ENCODE assay signal across 11 cellular contexts in genomic region chr12:121080909-121081308, GRCh38. TPM values are rescaled to one million over a fixed set of nuclear protein-coding genes. Genes with fewer than 3 reads are reported as not detected.
"Had no signal": no experiment of that assay in that cellular context is flagged by ENCODE, and none has a peak within 500 bp of the region (broad histone marks: within the 10 kb centered on the region; RNA-seq: fewer than 3 reads in every experiment).

No MANE protein-coding gene starts in this region.

- H2AFZ ChIP-seq: GM23248, GM23338 had no signal

- ATAC-seq: GM23338, HCT116 had no signal

- H3K4me2 ChIP-seq: GM23338 had no signal

- DNase-seq: GM23248, GOT3, H7, H9, HCEC 1CT, HFFc6 had no signal

- H3K9ac ChIP-seq: GM23248 had no signal

- H3K4me1 Mint-ChIP-seq: GM23338 had no signal

- H3K4me3 ChIP-seq: GM23248, GM23338, HAP-1 had no signal

- H3K27ac ChIP-seq: GM23248 had no signal

- FAIRE-seq: H1, H54 had no signal

- H3K9me3 Mint-ChIP-seq: HFFc6 had no signal

- H3K4me1 ChIP-seq: HAP-1 had no signal

- H3K36me3 ChIP-seq: HAP-1 had no signal

- H3K27ac Mint-ChIP-seq: GM23338, H9, HFFc6 had no signal

- H3K9me3 ChIP-seq: HAP-1 had no signal

- H3K4me3 Mint-ChIP-seq: GM23338, H9, HFFc6 had no signal

RNA-seq across cellular contexts. Expression of gene OASL, which starts 41.9 kb away (rescaled TPM):
- total RNA-seq: GM23338, H1, H7, H9, HFFc6 had no signal
- polyA plus RNA-seq: GM23338, H1 had no signal

RNA-seq across cellular contexts. Expression of gene P2RX7, which starts 51.8 kb away (rescaled TPM):
- total RNA-seq: H7 had no signal
